27 cellular contexts compared by ENCODE assay signal in genomic region chr7:142792593-142792992, GRCh38. TPM values are rescaled to one million over a fixed set of nuclear protein-coding genes. Genes with fewer than 3 reads are reported as not detected.
DNase-seq lines count a peak whose midpoint lies in the region; ATAC-seq and TF ChIP-seq lines count a peak whose summit lies in the region.
"Had no signal": no experiment of that assay in that cellular context is flagged by ENCODE, and none has a peak within 500 bp of the region (broad histone marks: within the 10 kb centered on the region; RNA-seq: fewer than 3 reads in every experiment).

No MANE protein-coding gene starts in this region.

- H3K4me3 Mint-ChIP-seq in T-helper 2 cell treated with Interferon-gamma antibody and Interleukin-4, amounts not matched to agents 5 μg/mL and 100 μg/mL, for 36 hours = peak overlapping the region; percentile 93
- peak overlapping the region in 2 of 4 donors; percentile 10 to 55 for H3K4me3 Mint-ChIP-seq in IgD-negative memory B cell
- peak overlapping the region; percentile 92 for H3K4me3 Mint-ChIP-seq in activated T-helper 17 cell treated with anti-CD3 and anti-CD28 coated beads, Interleukin-2, amount 50 U/mL, for 72 hours
- peak overlapping the region; percentile 85 to 99 (median 95) for H3K4me3 Mint-ChIP-seq in naive thymus-derived CD8-positive, alpha-beta T cell
- H3K4me3 Mint-ChIP-seq: WTC11 had no signal

- peaks cover 37% of the 10 kb centered on the region for H3K4me1 Mint-ChIP-seq in T-helper 2 cell treated with Interferon-gamma antibody and Interleukin-4, amounts not matched to agents 5 μg/mL and 100 μg/mL, for 36 hours (ENCODE audit: low read depth)
- peaks cover 26 to 57% (median 41%) of the 10 kb centered on the region in 3 donors for H3K4me1 Mint-ChIP-seq in IgD-negative memory B cell
- peaks cover 15% of the 10 kb centered on the region for H3K4me1 Mint-ChIP-seq in activated T-helper 17 cell treated with anti-CD3 and anti-CD28 coated beads, Interleukin-2, amount 50 U/mL, for 72 hours
- peaks cover 21 to 69% (median 50%) of the 10 kb centered on the region in 4 donors for H3K4me1 Mint-ChIP-seq in naive thymus-derived CD8-positive, alpha-beta T cell

- H3K27ac ChIP-seq in esophagus squamous epithelium = no peak overlapping the region
- H3K27ac ChIP-seq: pancreas, sigmoid colon, stomach, upper lobe of left lung had no signal

- no peaks in the 10 kb centered on the region for H3K27me3 Mint-ChIP-seq in T-helper 2 cell treated with Interferon-gamma antibody and Interleukin-4, amounts not matched to agents 5 μg/mL and 100 μg/mL, for 36 hours (ENCODE audit: low read depth)
- no peaks in the 10 kb centered on the region for H3K27me3 Mint-ChIP-seq in IgD-negative memory B cell
- H3K27me3 Mint-ChIP-seq in activated T-helper 17 cell treated with anti-CD3 and anti-CD28 coated beads, Interleukin-2, amount 50 U/mL, for 72 hours = no peaks in the 10 kb centered on the region
- no peaks in the 10 kb centered on the region for H3K27me3 Mint-ChIP-seq in naive thymus-derived CD8-positive, alpha-beta T cell

- no peak for DNase-seq in T-helper 2 cell treated with Interferon-gamma antibody and Interleukin-4, amounts not matched to agents 5 μg/mL and 100 μg/mL, for 36 hours (ENCODE audit: low spot score)
- no peak for DNase-seq in T-helper 2 cell
- peak in 2 of 10 donors; percentile 0 to 7 for DNase-seq in naive thymus-derived CD8-positive, alpha-beta T cell
- no peak for DNase-seq in stimulated activated CD4-positive, alpha-beta T cell treated with anti-CD3 and anti-CD28 coated beads, Interleukin-15, amount 100 ng/mL, for 24 hours
- DNase-seq in HT-29 (ENCODE audit: low spot score) = no peak
- no peak for DNase-seq in esophagus squamous epithelium (lab: John Stamatoyannopoulos, UW)
- DNase-seq: BE2C, dermis blood vessel endothelial cell, foreskin melanocyte, NCI-H1417, NCI-H2107, NCI-H524 treated with DMSO at 0.1 percent for 48 hours, pancreas, Right ventricle myocardium superior, sigmoid colon, stomach had no signal

- no peak for TF ChIP-seq CTCF in esophagus squamous epithelium (IDR thresholded peaks at IDR 0.05)

- intact Hi-C loops in esophagus squamous epithelium (cut with DNase I) = no loop called here

- no peak for ATAC-seq in activated T-helper 17 cell treated with anti-CD3 and anti-CD28 coated beads, Interleukin-2, amount 50 U/mL, for 72 hours (replicated peaks)
- ATAC-seq in naive thymus-derived CD8-positive, alpha-beta T cell = no peak
- ATAC-seq: pancreas, WTC11 had no signal

- H3K36me3 ChIP-seq in esophagus squamous epithelium = no peaks in the 10 kb centered on the region
- H3K36me3 ChIP-seq: BE2C, pancreas, sigmoid colon, stomach, upper lobe of left lung had no signal

- H3K27me3 ChIP-seq in esophagus squamous epithelium = peaks cover 9 to 53% (median 11%) of the 10 kb centered on the region in 4 donors

- no peak overlapping the region for H3K4me3 ChIP-seq in esophagus squamous epithelium
- H3K4me3 ChIP-seq: pancreas, sigmoid colon, stomach, upper lobe of left lung had no signal

- peaks cover 13 to 15% (median 14%) of the 10 kb centered on the region in 3 donors for H3K4me1 ChIP-seq in esophagus squamous epithelium
- H3K4me1 ChIP-seq: BE2C, pancreas had no signal

- no peak for TF ChIP-seq POLR2A in esophagus squamous epithelium (IDR thresholded peaks at IDR 0.05)

- no peaks in the 10 kb centered on the region for H3K9me3 Mint-ChIP-seq in T-helper 2 cell treated with Interferon-gamma antibody and Interleukin-4, amounts not matched to agents 5 μg/mL and 100 μg/mL, for 36 hours
- no peaks in the 10 kb centered on the region for H3K9me3 Mint-ChIP-seq in IgD-negative memory B cell
- H3K9me3 Mint-ChIP-seq in activated T-helper 17 cell treated with anti-CD3 and anti-CD28 coated beads, Interleukin-2, amount 50 U/mL, for 72 hours = no peaks in the 10 kb centered on the region
- H3K9me3 Mint-ChIP-seq in naive thymus-derived CD8-positive, alpha-beta T cell = peaks cover 0 to 3% (median 0%) of the 10 kb centered on the region in 9 donors
- H3K9me3 Mint-ChIP-seq: WTC11 had no signal

- POLR2A ChIA-PET in naive thymus-derived CD8-positive, alpha-beta T cell (lab: Charles Lee) = interaction anchor here (0.5 to 22.1 kb wide), 8 partner anchors 6 to 472 kb away, joined by 3 to 3070 read pairs (median 6); no protein-coding TSS in a partner anchor

- no peaks in the 10 kb centered on the region for H3K9me3 ChIP-seq in esophagus squamous epithelium
- H3K9me3 ChIP-seq: BE2C, pancreas, sigmoid colon, stomach, upper lobe of left lung had no signal

- peak overlapping the region; percentile 99 for H3K27ac Mint-ChIP-seq in T-helper 2 cell treated with Interferon-gamma antibody and Interleukin-4, amounts not matched to agents 5 μg/mL and 100 μg/mL, for 36 hours
- H3K27ac Mint-ChIP-seq in IgD-negative memory B cell = peak overlapping the region in 2 of 3 donors; percentile 9 to 93
- peak overlapping the region; percentile 98 for H3K27ac Mint-ChIP-seq in activated T-helper 17 cell treated with anti-CD3 and anti-CD28 coated beads, Interleukin-2, amount 50 U/mL, for 72 hours
- peak overlapping the region; percentile 94 to 100 (median 100) for H3K27ac Mint-ChIP-seq in naive thymus-derived CD8-positive, alpha-beta T cell
- H3K27ac Mint-ChIP-seq: WTC11 had no signal

- H3K36me3 Mint-ChIP-seq in T-helper 2 cell treated with Interferon-gamma antibody and Interleukin-4, amounts not matched to agents 5 μg/mL and 100 μg/mL, for 36 hours (ENCODE audit: low read depth) = peaks cover 79% of the 10 kb centered on the region
- H3K36me3 Mint-ChIP-seq in IgD-negative memory B cell = no peaks in the 10 kb centered on the region
- H3K36me3 Mint-ChIP-seq in activated T-helper 17 cell treated with anti-CD3 and anti-CD28 coated beads, Interleukin-2, amount 50 U/mL, for 72 hours (ENCODE audit: low read depth) = peaks cover 100% of the 10 kb centered on the region
- peaks cover 21 to 79% (median 48%) of the 10 kb centered on the region in 3 donors for H3K36me3 Mint-ChIP-seq in naive thymus-derived CD8-positive, alpha-beta T cell
- H3K36me3 Mint-ChIP-seq: WTC11 had no signal

- 83% methylated on average over 2 of the region's 2 CpGs; no CpG with 5 or more reads in 1 of the 2 donors for WGBS in esophagus squamous epithelium, 2 donors

RNA-seq across cellular contexts. Expression of gene PRSS2, which starts 21.8 kb away (rescaled TPM):
- polyA plus RNA-seq in IgD-negative memory B cell = not detected
- total RNA-seq in activated T-helper 17 cell treated with anti-CD3 and anti-CD28 coated beads, Interleukin-2, amount 50 U/mL, for 72 hours = not detected
- not detected for total RNA-seq in naive thymus-derived CD8-positive, alpha-beta T cell
- polyA plus RNA-seq in naive thymus-derived CD8-positive, alpha-beta T cell = not detected
- 0.79 and 1.3 TPM in 2 replicates for total RNA-seq in HT-29 (2014; rRNA removed; shearing (Covaris generic))
- not detected for total RNA-seq in esophagus squamous epithelium
- total RNA-seq: A172; dermis blood vessel endothelial cell; epithelial cell of proximal tubule; H4; lung microvascular endothelial cell; myocyte; Right ventricle myocardium superior; sigmoid colon; T-helper 1 cell treated with Interleukin-12 subunit alpha and Interleukin-12 subunit beta and Interleukin-4 antibody, amounts not matched to agents 30 ng/mL and 1 ng/mL, for 36 hours had no signal
- polyA plus RNA-seq: keratinocyte had no signal

RNA-seq across cellular contexts. Expression of gene PRSS1, which starts 43.3 kb away (rescaled TPM):
- polyA plus RNA-seq in IgD-negative memory B cell = not detected
- not detected for total RNA-seq in activated T-helper 17 cell treated with anti-CD3 and anti-CD28 coated beads, Interleukin-2, amount 50 U/mL, for 72 hours
- total RNA-seq in naive thymus-derived CD8-positive, alpha-beta T cell = not detected
- polyA plus RNA-seq in naive thymus-derived CD8-positive, alpha-beta T cell = not detected
- total RNA-seq in HT-29 (2014; rRNA removed; shearing (Covaris generic)) = 3.2 and 3.3 TPM in 2 replicates
- total RNA-seq in esophagus squamous epithelium = not detected
- total RNA-seq: A172; dermis blood vessel endothelial cell; epithelial cell of proximal tubule; H4; lung microvascular endothelial cell; myocyte; Right ventricle myocardium superior; sigmoid colon; T-helper 1 cell treated with Interleukin-12 subunit alpha and Interleukin-12 subunit beta and Interleukin-4 antibody, amounts not matched to agents 30 ng/mL and 1 ng/mL, for 36 hours had no signal
- polyA plus RNA-seq: keratinocyte had no signal
